In the genomic region with DNA sequence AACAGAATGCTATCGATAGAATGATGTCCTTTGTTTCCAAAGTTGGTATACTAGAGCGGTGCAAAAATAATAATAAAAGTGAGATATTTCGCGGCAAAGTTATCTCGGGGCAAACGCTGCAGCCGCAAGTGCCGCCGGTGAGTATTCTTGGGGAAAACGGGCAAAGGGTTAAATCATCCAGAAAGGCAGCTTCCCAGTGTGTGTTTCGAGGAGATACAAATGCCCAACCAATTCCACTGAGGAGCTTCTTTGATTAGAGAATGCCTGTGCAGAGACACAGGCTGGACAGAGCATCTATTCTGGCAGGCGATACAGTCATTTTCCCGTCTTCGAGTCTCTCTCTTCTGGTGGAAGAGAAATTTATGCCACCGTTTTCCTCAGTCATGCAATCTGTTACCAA, we compare ENCODE assay signal across 21 cellular contexts. TPM values are rescaled to one million over a fixed set of nuclear protein-coding genes. Genes with fewer than 3 reads are reported as not detected.
DNase-seq lines count a peak whose midpoint lies in the region; ATAC-seq, FAIRE-seq and TF ChIP-seq lines count a peak whose summit lies in the region.
"Had no signal": no experiment of that assay in that cellular context is flagged by ENCODE, and none has a peak within 500 bp of the region (broad histone marks: within the 10 kb centered on the region; RNA-seq: fewer than 3 reads in every experiment).

No MANE protein-coding gene starts in this region.

- no peak for TF ChIP-seq RAD21 in K562 (CRISPR knock-in tag; conservative IDR thresholded peaks at IDR 0.05 in 1 of 2, IDR thresholded peaks at IDR 0.05 in 1 of 2)

- H3K4me2 ChIP-seq in K562 (ENCODE audit: insufficient read depth, low read length), result no peak overlapping the region
- H3K4me2 ChIP-seq: GM23338 had no signal

- DNase-seq in activated effector memory CD4-positive, alpha-beta T cell treated with anti-CD3 and anti-CD28 coated beads, Interleukin-2, amount 50 U/mL, for 16 hours, result peak; percentile 10
- no peak for DNase-seq in activated effector memory CD4-positive, alpha-beta T cell treated with Interleukin-2 at 50 U/mL for 16 hours
- DNase-seq in K562 (ENCODE audit: extremely low read depth in 1 of 4, low spot score in 3 of 4) (no peak), glutamatergic neuron (no peak), pons (ENCODE audit: low spot score) (peak; percentile 45), NCI-H1930 (lab: John Stamatoyannopoulos, UW) (no peak), SIG-M5 (lab: John Stamatoyannopoulos, UW) (no peak)
- DNase-seq in stimulated activated CD8-positive, alpha-beta memory T cell treated with anti-CD3 and anti-CD28 coated beads, Interleukin-4, amount 100 ng/mL, for 48 hours, result no peak
- DNase-seq: Calu3; CD4-positive, alpha-beta memory T cell; COR-L47; DMS53; DMS79 treated with DMSO at 0.1 percent for 48 hours; GF-D8; H9 had no signal

- WGBS in K562 (ENCODE audit: insufficient coverage, low coverage, missing lambda C conversion rate), result 9% methylated on average over 15 of the region's 15 CpGs

- H3K36me3 ChIP-seq in K562 (ENCODE audit: control insufficient read depth, insufficient read depth, low read length), result no peaks in the 10 kb centered on the region

- POLR2A ChIA-PET in K562 (lab: Yijun Ruan, JAX), result no interaction called here

- H3K27me3 Mint-ChIP-seq in glutamatergic neuron (ENCODE audit: unreplicated experiment), result peaks cover 27% of the 10 kb centered on the region

- H4K20me1 ChIP-seq in K562 (replicated peaks; ENCODE audit: control insufficient read depth, insufficient read depth, low read length), result 0 out of 2 replicates have a peak, but pooled peaks cover 4% of the 10 kb centered on the region

- TF ChIP-seq CTCF in K562 (IDR thresholded peaks at IDR 0.05 in 2 of 3, conservative IDR thresholded peaks at IDR 0.05 in 1 of 3; ENCODE audit: insufficient read depth in 2 of 3, low read depth in 1 of 3, low read length in 3 of 3) (no peak), glutamatergic neuron (IDR thresholded peaks at IDR 0.05; ENCODE audit: partially characterized antibody, unreplicated experiment) (no peak)

- H3K36me3 Mint-ChIP-seq in glutamatergic neuron (ENCODE audit: unreplicated experiment), result peaks cover 4% of the 10 kb centered on the region

- no peak overlapping the region for H3K9ac ChIP-seq in K562 (ENCODE audit: insufficient read depth in 1 of 2, low read depth in 2 of 2, low read length in 2 of 2)

- BruUV-seq in K562 (replicated peaks; lab: Mats Ljungman, UMichigan), result no TSS peak

- no peaks in the 10 kb centered on the region for H3K9me3 ChIP-seq in K562 (replicated peaks; ENCODE audit: control insufficient read depth, insufficient read depth, low read depth, low read length)

- peaks cover 70% of the 10 kb centered on the region for H3K4me1 Mint-ChIP-seq in glutamatergic neuron (ENCODE audit: low read depth, unreplicated experiment)
- H3K4me1 Mint-ChIP-seq: GM23338, H9 had no signal

- no peak for TF ChIP-seq EP300 in K562 (IDR thresholded peaks at IDR 0.05; ENCODE audit: low read length)

- ATAC-seq in K562, result no peak
- ATAC-seq: GM23338, HCT116 had no signal

- H3K27ac Mint-ChIP-seq in glutamatergic neuron (ENCODE audit: unreplicated experiment), result peak overlapping the region; percentile 92
- H3K27ac Mint-ChIP-seq: B cell, GM23338, H9 had no signal

- H3K9me1 ChIP-seq in K562 (ENCODE audit: control insufficient read depth, insufficient read depth, low read length), result no peaks in the 10 kb centered on the region

- no peak overlapping the region for H3K4me3 ChIP-seq in K562
- H3K4me3 ChIP-seq: GM23338 had no signal

- CTCF ChIA-PET in K562 (lab: Yijun Ruan, JAX; ENCODE audit: low intra/inter-chr PET ratio), result no interaction called here

- intact Hi-C loops in K562 (cut with micrococcal nuclease), result no loop called here

- H3K27me3 ChIP-seq in K562 (ENCODE audit: control insufficient read depth in 2 of 2, insufficient read depth in 2 of 2, low read length in 2 of 2), result peaks cover 82 to 83% of the 10 kb centered on the region in 2 experiments

- FAIRE-seq in K562 (lab: Jason Lieb, UNC), result no peak
- FAIRE-seq: A204.1, GM18507 had no signal

- no peak for TF ChIP-seq POLR2A in K562 (conservative IDR thresholded peaks at IDR 0.05)

- in situ Hi-C loops in K562 (cut with MboI), result no loop called here

- peaks cover 0 to under 1% of the 10 kb centered on the region in 2 experiments; a peak in 2 of 5 replicates for H3K4me1 ChIP-seq in K562 (replicated peaks in 1 of 2; ENCODE audit: control insufficient read depth in 2 of 2, insufficient read depth in 2 of 2, low read length in 2 of 2)

- no peaks in the 10 kb centered on the region for H3K79me2 ChIP-seq in K562 (ENCODE audit: control insufficient read depth, insufficient read depth, low read length)

- H3K9me3 Mint-ChIP-seq in glutamatergic neuron (ENCODE audit: unreplicated experiment), result peaks cover 27% of the 10 kb centered on the region
- H3K9me3 Mint-ChIP-seq: CD4-positive, alpha-beta memory T cell; GM23338; H9 had no signal

- peak overlapping the region; percentile 1 for H3K4me3 Mint-ChIP-seq in glutamatergic neuron (ENCODE audit: unreplicated experiment)
- H3K4me3 Mint-ChIP-seq: B cell, GM23338, H9 had no signal

- no peak overlapping the region for H2AFZ ChIP-seq in K562 (ENCODE audit: low read depth, low read length)
- H2AFZ ChIP-seq: GM23338 had no signal

- no peak overlapping the region for H3K27ac ChIP-seq in K562 (ENCODE audit: extremely low read depth, low read depth, low read length)
- H3K27ac ChIP-seq: 22Rv1 had no signal

TF ChIP-seq in K562, 482 proteins besides CTCF, POLR2A, EP300 and RAD21:
- TF ChIP-seq ZFP36 (IDR thresholded peaks at IDR 0.05; ENCODE audit: low read depth, low read length, partially characterized antibody) (peak; percentile 7), MTA2 (IDR thresholded peaks at IDR 0.05; ENCODE audit: low read depth) (no peak), ZSCAN29 (IDR thresholded peaks at IDR 0.05) (no peak), THRAP3 (IDR thresholded peaks at IDR 0.05; ENCODE audit: borderline replicate concordance) (no peak), PTBP1 (IDR thresholded peaks at IDR 0.05; ENCODE audit: low read depth, low read length) (0 out of 2 replicates have a peak, but pooled peaks have one; percentile 74), EZH2 (IDR thresholded peaks at IDR 0.05; ENCODE audit: borderline replicate concordance, low read depth, low read length) (peak; percentile 80), HCFC1 (IDR thresholded peaks at IDR 0.05; ENCODE audit: low read depth, low read length) (no peak)
- TF ChIP-seq, protein P1, sequence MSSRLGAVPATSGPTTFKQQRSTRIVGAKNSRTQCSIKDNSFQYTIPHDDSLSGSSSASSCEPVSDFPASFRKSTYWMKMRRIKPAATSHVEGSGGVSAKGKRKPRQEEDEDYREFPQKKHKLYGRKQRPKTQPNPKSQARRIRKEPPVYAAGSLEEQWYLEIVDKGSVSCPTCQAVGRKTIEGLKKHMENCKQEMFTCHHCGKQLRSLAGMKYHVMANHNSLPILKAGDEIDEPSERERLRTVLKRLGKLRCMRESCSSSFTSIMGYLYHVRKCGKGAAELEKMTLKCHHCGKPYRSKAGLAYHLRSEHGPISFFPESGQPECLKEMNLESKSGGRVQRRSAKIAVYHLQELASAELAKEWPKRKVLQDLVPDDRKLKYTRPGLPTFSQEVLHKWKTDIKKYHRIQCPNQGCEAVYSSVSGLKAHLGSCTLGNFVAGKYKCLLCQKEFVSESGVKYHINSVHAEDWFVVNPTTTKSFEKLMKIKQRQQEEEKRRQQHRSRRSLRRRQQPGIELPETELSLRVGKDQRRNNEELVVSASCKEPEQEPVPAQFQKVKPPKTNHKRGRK (tag; IDR thresholded peaks at IDR 0.05), result no peak
TF ChIP-seq in K562: peak in this region for 3.

RNA-seq across cellular contexts. Expression of a gene that starts 58.0 kb away (rescaled TPM):
- 21.5 and 61.7 TPM in 2 replicates for total RNA-seq in K562 (2011; cell fraction: chromatin; rRNA removed; ENCODE audit: low replicate concordance)
- total RNA-seq in K562 (2011; cell fraction: nucleolus; rRNA removed), result 19.8 and 26.6 TPM in 2 replicates
- total RNA-seq in K562 (2011; cell fraction: nucleoplasm; rRNA removed), result 29.1 and 45.8 TPM in 2 replicates
- total RNA-seq in K562 (2014; rRNA removed) (78.6 and 97.7 TPM in 2 replicates), K562 (2014; rRNA removed; fragmentation: Illumina TruSeq; extraction: Trizol) (132 and 145 TPM in 2 replicates), K562 (2015; rRNA removed; fragmentation: Illumina TruSeq; extraction: Trizol) (141 and 149 TPM in 2 replicates), K562 (2021) (103 and 110 TPM in 2 replicates), glutamatergic neuron (ENCODE audit: unreplicated experiment) (17.0 TPM)
- polyA plus RNA-seq in K562 (2011; rRNA removed) (115 and 138 TPM in 2 replicates), K562 (2014; fragmentation: Illumina TruSeq; extraction: Trizol) (148 and 185 TPM in 2 replicates), K562 (2014; fragmentation: Nextera tagmentation; extraction: Ambion mirVana) (100 to 1,000 TPM; 138 to 144 TPM), K562 (2014; rRNA removed) (113 and 114 TPM in 2 replicates)
- 100 and 103 TPM in 2 replicates for polyA plus RNA-seq in K562 (2011; cell fraction: cytosol; rRNA removed)
- polyA plus RNA-seq in K562 (2011; cell fraction: nucleus; rRNA removed), result 48.3 and 68.3 TPM in 2 replicates
- polyA plus RNA-seq in K562 (2012), result 93.8 and 104 TPM in 2 replicates
- 54.6 and 59.0 TPM in 2 replicates for polyA minus RNA-seq in K562 (2011; rRNA and poly(A)+ RNA removed)
- 18.7 and 38.7 TPM in 2 replicates for polyA minus RNA-seq in K562 (2011; cell fraction: cytosol; rRNA and poly(A)+ RNA removed)
- polyA minus RNA-seq in K562 (2011; cell fraction: nucleus; rRNA and poly(A)+ RNA removed), result 5.8 and 14.9 TPM in 2 replicates

Comparison
In these comparisons a context has a peak if more than half of its experiments do, and no peak if none do; other contexts are left out.
1. DNase-seq: peak in activated effector memory CD4-positive, alpha-beta T cell treated with anti-CD3 and anti-CD28 coated beads, Interleukin-2, amount 50 U/mL, for 16 hours (single experiment) and pons (single experiment); none in activated effector memory CD4-positive, alpha-beta T cell treated with Interleukin-2 at 50 U/mL for 16 hours (single experiment), K562 (0 of 4), glutamatergic neuron (single experiment), stimulated activated CD8-positive, alpha-beta memory T cell treated with anti-CD3 and anti-CD28 coated beads, Interleukin-4, amount 100 ng/mL, for 48 hours (single experiment), NCI-H1930 (0 of 2) and SIG-M5 (single experiment).